Comparison of ENCODE assay signal across 2 cellular contexts in the genomic region with DNA sequence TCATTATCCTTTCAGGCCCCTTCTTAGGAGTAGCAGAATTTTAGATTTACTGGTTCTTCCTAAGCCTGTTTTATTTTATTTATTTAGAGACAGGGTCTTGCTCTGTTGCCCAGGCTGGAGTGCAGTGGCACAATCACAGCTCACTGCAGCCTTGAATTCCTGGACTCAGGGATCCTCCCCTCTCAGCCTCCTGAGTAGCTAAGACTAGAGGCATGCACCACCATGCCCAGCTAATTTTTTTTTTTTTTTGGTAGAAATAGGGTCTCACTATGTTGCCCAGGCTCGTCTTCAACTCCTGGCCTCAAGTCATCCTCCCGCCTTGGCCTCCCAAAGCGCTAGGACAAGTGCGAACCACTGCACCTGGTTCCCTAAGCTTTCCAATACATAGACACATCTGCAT. TPM values are rescaled to one million over a fixed set of nuclear protein-coding genes. Genes with fewer than 3 reads are reported as not detected.
"Had no signal": no experiment of that assay in that cellular context is flagged by ENCODE, and none has a peak within 500 bp of the region (broad histone marks: within the 10 kb centered on the region; RNA-seq: fewer than 3 reads in every experiment).

No MANE protein-coding gene starts in this region.

RNA-seq across cellular contexts. Expression of gene SEC14L5, which starts 28.5 kb away (rescaled TPM):
- total RNA-seq: GM23248, H4 had no signal
- polyA plus RNA-seq: GM23248 had no signal
